Comparison of ENCODE assay signal across 9 cellular contexts in genomic region chr19:19618384-19619051, GRCh38. TPM values are rescaled to one million over a fixed set of nuclear protein-coding genes. Genes with fewer than 3 reads are reported as not detected.
DNase-seq lines count a peak whose midpoint lies in the region; ATAC-seq, FAIRE-seq and TF ChIP-seq lines count a peak whose summit lies in the region.
"Had no signal": no experiment of that assay in that cellular context is flagged by ENCODE, and none has a peak within 500 bp of the region (broad histone marks: within the 10 kb centered on the region; RNA-seq: fewer than 3 reads in every experiment).

A gene with protein sequence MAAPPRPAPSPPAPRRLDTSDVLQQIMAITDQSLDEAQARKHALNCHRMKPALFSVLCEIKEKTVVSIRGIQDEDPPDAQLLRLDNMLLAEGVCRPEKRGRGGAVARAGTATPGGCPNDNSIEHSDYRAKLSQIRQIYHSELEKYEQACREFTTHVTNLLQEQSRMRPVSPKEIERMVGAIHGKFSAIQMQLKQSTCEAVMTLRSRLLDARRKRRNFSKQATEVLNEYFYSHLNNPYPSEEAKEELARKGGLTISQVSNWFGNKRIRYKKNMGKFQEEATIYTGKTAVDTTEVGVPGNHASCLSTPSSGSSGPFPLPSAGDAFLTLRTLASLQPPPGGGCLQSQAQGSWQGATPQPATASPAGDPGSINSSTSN (minus strand): TSS chr19:19618687. CDS start chr19:19618629, 58 bp downstream.

- H3K27ac ChIP-seq in caudate nucleus (ENCODE audit: low read depth, low read length) = no peak within 1 kb of the TSS
- peak within 1 kb of the TSS; percentile 36 for H3K27ac ChIP-seq in keratinocyte (ENCODE audit: control insufficient read depth, insufficient read depth, low read length)
- H3K27ac ChIP-seq: KMS-11 had no signal

- H3K36me3 ChIP-seq in keratinocyte (ENCODE audit: control insufficient read depth in 2 of 2, extremely low read depth in 1 of 2, insufficient read depth in 2 of 2, low read length in 2 of 2) = no peaks in the 10 kb centered on the region

- dilution Hi-C loops in keratinocyte (cut with MboI; ENCODE audit: extremely low pct_ligation_motif_present, low sequenced_read_pairs) = no loop called here

- no peaks in the 10 kb centered on the region for H4K20me1 ChIP-seq in keratinocyte (ENCODE audit: control insufficient read depth, extremely low read depth, insufficient read depth, low read length)

- DNase-seq in AG09319 (ENCODE audit: extremely low read depth, low read depth) (peak; percentile 68), NCI-H226 (peak; percentile 86), caudate nucleus (lab: John Stamatoyannopoulos, UW) (peak; percentile 35 to 96 (median 87)), keratinocyte (ENCODE audit: low read depth, low spot score) (peak; percentile 66)
- peak; percentile 95 to 99 (median 97) for DNase-seq in activated CD4-positive, CD25-positive, alpha-beta regulatory T cell (lab: John Stamatoyannopoulos, UW)
- DNase-seq in stimulated activated CD4-positive, alpha-beta T cell treated with anti-CD3 and anti-CD28 coated beads, Interleukin-1b, Interleukin-23, amount 100 ng/mL, for 1 hour (ENCODE audit: low read depth in 2 of 2) = peak; percentile 97 to 98

- no peaks in the 10 kb centered on the region for H3K79me2 ChIP-seq in keratinocyte (ENCODE audit: control insufficient read depth, insufficient read depth, low read length)

- H3K9me3 ChIP-seq in keratinocyte (ENCODE audit: control insufficient read depth, low read depth, low read length) = no peaks in the 10 kb centered on the region

- TF ChIP-seq CTCF in AG09319 (IDR thresholded peaks at IDR 0.05; ENCODE audit: low read depth, low read length) = no peak
- TF ChIP-seq CTCF in keratinocyte (optimal IDR thresholded peaks at IDR 0.05 in 1 of 3, IDR thresholded peaks at IDR 0.05 in 1 of 3, conservative IDR thresholded peaks at IDR 0.05 in 1 of 3; ENCODE audit: extremely low read depth in 1 of 3, insufficient read depth in 2 of 3, low read length in 3 of 3) = no peak

- peaks cover 5% of the 10 kb centered on the region for H3K4me1 ChIP-seq in keratinocyte (ENCODE audit: control insufficient read depth, extremely low read depth, insufficient read depth, low read length)

- H3K9ac ChIP-seq in keratinocyte (ENCODE audit: control insufficient read depth, extremely low read depth, insufficient read depth, low read length) = peak within 1 kb of the TSS; percentile 68
- H3K9ac ChIP-seq: KMS-11 had no signal

- peak within 1 kb of the TSS; percentile 47 to 64 (median 54) for H3K4me3 ChIP-seq in keratinocyte (ENCODE audit: control insufficient read depth in 2 of 3, extremely low read depth in 1 of 3, insufficient read depth in 2 of 3, low read depth in 1 of 3, low read length in 3 of 3)

- ATAC-seq in GM18909 (IDR thresholded peaks at IDR 0.05; ENCODE audit: poor library complexity, unreplicated experiment) = peak; percentile 97
- ATAC-seq in HG03159 (IDR thresholded peaks at IDR 0.05; ENCODE audit: unreplicated experiment) = peak; percentile 93

- H2AFZ ChIP-seq in keratinocyte (ENCODE audit: control insufficient read depth, low read length) = peak within 1 kb of the TSS; percentile 86

- no peak for FAIRE-seq in keratinocyte (lab: Jason Lieb, UNC)

- H3K4me2 ChIP-seq in keratinocyte (ENCODE audit: control insufficient read depth, extremely low read depth, insufficient read depth, low read depth, low read length) = peak within 1 kb of the TSS; percentile 54
- H3K4me2 ChIP-seq: KMS-11 had no signal

- no peaks in the 10 kb centered on the region for H3K9me1 ChIP-seq in keratinocyte (ENCODE audit: control insufficient read depth, extremely low read depth, insufficient read depth, low read length)

- no peaks in the 10 kb centered on the region for H3K27me3 ChIP-seq in keratinocyte (ENCODE audit: control insufficient read depth, extremely low read depth, insufficient read depth, low read length)

RNA-seq across cellular contexts. Expression of the gene that starts here (rescaled TPM):
- 1.7 to 2.2 TPM (median 2.1 TPM) in 3 replicates for polyA plus RNA-seq in keratinocyte
- 1.4 TPM for polyA plus RNA-seq in keratinocyte (2011; ENCODE audit: low read depth)
- 0.88 and 1.4 TPM in 2 replicates for polyA plus RNA-seq in keratinocyte (2011; cell fraction: cytosol; rRNA removed)
- polyA plus RNA-seq in keratinocyte (2011; cell fraction: nucleus; rRNA removed) = 6.6 and 10.1 TPM in 2 replicates
- polyA plus RNA-seq in keratinocyte (2012; ENCODE audit: low replicate concordance) = 1.3 and 2.1 TPM in 2 replicates
- polyA minus RNA-seq in keratinocyte = 0.85 to 5.1 TPM (median 2.7 TPM) in 3 replicates
- polyA minus RNA-seq in keratinocyte (2011; cell fraction: cytosol; rRNA and poly(A)+ RNA removed) = not detected
- polyA minus RNA-seq in keratinocyte (2011; cell fraction: nucleus; rRNA and poly(A)+ RNA removed) = 2.6 TPM in 2 replicates
